ENCODE assay signal across 30 cellular contexts in the genomic region with DNA sequence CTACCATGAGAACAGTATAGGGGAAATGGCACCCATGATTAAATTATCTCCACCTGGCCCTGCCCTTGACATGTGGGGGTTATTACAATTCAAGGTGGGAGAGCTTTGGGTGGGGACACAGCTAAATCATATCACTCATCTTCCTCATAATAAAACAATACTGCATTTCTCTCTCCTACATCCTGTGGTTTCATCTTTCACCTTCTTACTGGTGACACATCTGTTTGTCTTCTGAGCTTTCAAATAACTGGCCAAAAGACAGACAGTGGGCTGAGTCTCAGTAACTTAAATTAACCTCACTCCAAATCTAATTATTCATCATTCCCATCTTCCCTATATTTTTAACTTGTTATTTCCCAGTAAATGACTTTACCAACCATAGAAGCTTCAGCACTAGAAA.
"Had no signal": no experiment of that assay in that cellular context is flagged by ENCODE, and none has a peak within 500 bp of the region (broad histone marks: within the 10 kb centered on the region; RNA-seq: fewer than 3 reads in every experiment).

No MANE protein-coding gene starts in this region.

- DNase-seq: activated CD4-positive, alpha-beta T cell treated with anti-CD3 and anti-CD28 coated beads, Interleukin-2, amount 10 ng/mL, durations not matched to agents 24 days and 14 days; activated CD4-positive, alpha-beta T cell treated with anti-CD3 and anti-CD28 coated beads, Interleukin-2, amount 50 U/mL, for 4 hours; activated CD8-positive, alpha-beta T cell treated with anti-CD3 and anti-CD28 coated beads for 36 hours; activated effector memory CD4-positive, alpha-beta T cell treated with anti-CD3 and anti-CD28 coated beads, Interleukin-2, amount 50 U/mL, for 16 hours; activated naive CD4-positive, alpha-beta T cell; activated naive CD4-positive, alpha-beta T cell treated with anti-CD3 and anti-CD28 coated beads, Interleukin-2, amount 50 U/mL, for 16 hours; activated naive CD8-positive, alpha-beta T cell treated with anti-CD3 and anti-CD28 coated beads for 36 hours; activated T-cell treated with anti-CD3 and anti-CD28 coated beads, Interleukin-2, amount 50 U/mL, for 1 hour; activated T-cell treated with anti-CD3 and anti-CD28 coated beads, Interleukin-2, amount 50 U/mL, for 72 hours; amniotic stem cell; aorta; central memory CD4-positive, alpha-beta T cell; Karpas-422; KBM-7; NCI-H1105; NCI-H1417 treated with DMSO at 0.1 percent for 48 hours; NCI-H1930; NCI-H2081 treated with DMSO at 0.1 percent for 48 hours; NCI-H226; NCI-H446 treated with DMSO at 0.1 percent for 48 hours; NCI-H524 treated with DMSO at 0.1 percent for 48 hours; PC-9; Right ventricle myocardium superior; SW 1271; T-helper 1 cell; T-helper 2 cell; T-helper 9 cell had no signal

- H3K27ac ChIP-seq: PC-9, RWPE1, VCaP had no signal

- H3K4me3 ChIP-seq: PC-9 had no signal

- ATAC-seq: activated CD8-positive, alpha-beta T cell treated with anti-CD3 and anti-CD28 coated beads for 36 hours; activated T-cell treated with anti-CD3 and anti-CD28 coated beads, Interleukin-2, amount 50 U/mL, for 72 hours; activated T-helper 17 cell treated with anti-CD3 and anti-CD28 coated beads, Interleukin-2, amount 50 U/mL, for 72 hours had no signal
